Comparison of ENCODE assay signal across 1 cellular context in the genomic region with DNA sequence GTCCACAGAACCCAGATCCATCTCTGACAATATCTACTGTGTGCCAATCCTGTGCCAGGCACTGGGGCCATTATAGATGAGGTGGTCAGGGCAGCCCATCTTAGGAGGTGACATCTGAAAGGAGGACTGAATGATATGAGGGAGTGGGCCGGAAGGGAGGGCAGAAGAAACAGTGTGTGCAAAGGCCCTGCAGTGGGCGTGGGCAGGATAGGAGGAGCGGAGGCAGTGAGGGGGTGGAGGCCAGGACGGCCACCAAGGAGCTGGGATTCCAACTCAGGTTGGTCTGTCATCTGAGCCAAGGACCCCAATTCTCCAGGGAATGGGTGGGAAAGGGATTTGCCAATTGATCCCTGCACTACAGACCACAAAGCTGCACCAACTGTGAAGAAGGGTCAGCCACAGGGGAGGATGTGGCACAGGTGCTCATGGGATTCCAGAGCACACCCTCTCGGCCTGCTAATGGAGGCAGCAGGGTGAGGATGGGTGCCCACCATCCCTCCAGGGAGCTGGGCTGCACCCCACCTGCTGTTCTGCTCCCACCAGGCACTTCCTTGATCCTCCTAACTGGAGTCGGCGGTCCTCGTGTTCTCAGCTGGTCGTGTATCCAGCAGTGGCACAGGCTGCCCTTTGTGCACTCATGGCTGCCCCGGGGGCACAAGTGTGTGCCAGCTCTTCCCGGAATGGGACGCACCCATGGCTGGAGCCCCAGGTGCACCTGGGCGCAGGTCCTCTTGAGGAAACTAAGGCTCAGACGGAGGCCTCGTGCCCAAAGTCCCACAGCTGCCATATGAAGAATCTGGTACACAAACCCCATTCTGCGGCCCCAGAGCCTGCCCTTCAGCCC.
TF ChIP-seq lines count a peak whose summit lies in the region.

No MANE protein-coding gene starts in this region.

TF ChIP-seq in K562, 482 proteins besides CTCF, POLR2A, EP300 and RAD21:
- TF ChIP-seq, protein P1, sequence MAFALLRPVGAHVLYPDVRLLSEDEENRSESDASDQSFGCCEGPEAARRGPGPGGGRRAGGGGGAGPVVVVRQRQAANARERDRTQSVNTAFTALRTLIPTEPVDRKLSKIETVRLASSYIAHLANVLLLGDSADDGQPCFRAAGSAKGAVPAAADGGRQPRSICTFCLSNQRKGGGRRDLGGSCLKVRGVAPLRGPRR (CRISPR knock-in tag; IDR thresholded peaks at IDR 0.05) = no peak
- no peak for TF ChIP-seq MLLT1 (IDR thresholded peaks at IDR 0.05)
- no peak for TF ChIP-seq FOXA1 (IDR thresholded peaks at IDR 0.05; ENCODE audit: borderline replicate concordance)
- TF ChIP-seq RBM25 (IDR thresholded peaks at IDR 0.05; ENCODE audit: low read depth, low read length, severe bottlenecking) = peak; percentile 30
- TF ChIP-seq ZNF717 (CRISPR knock-in tag; IDR thresholded peaks at IDR 0.05) = no peak
- no peak for TF ChIP-seq ZNF143 (CRISPR knock-in tag; IDR thresholded peaks at IDR 0.05)
- peak; percentile 34; the same call in 1 of the 2 replicates for TF ChIP-seq POLR2G (IDR thresholded peaks at IDR 0.05; ENCODE audit: low read depth, low read length)
- TF ChIP-seq TBP (optimal IDR thresholded peaks at IDR 0.05; ENCODE audit: low read depth, low read length) = no peak
- TF ChIP-seq RBFOX2 (IDR thresholded peaks at IDR 0.05; ENCODE audit: low read depth, low read length) = peak; percentile 22; the same call in 1 of the 2 replicates
- peak; percentile 68 for TF ChIP-seq EGR1 (conservative IDR thresholded peaks at IDR 0.05)
TF ChIP-seq in K562: peak in this region for 4.
